In genomic region chr5:181188700-181189362, GRCh38 we compare ENCODE assay signal across 1 cellular context.
TF ChIP-seq lines count a peak whose summit lies in the region.

No MANE protein-coding gene starts in this region.

TF ChIP-seq in K562, 482 proteins besides CTCF, POLR2A, EP300 and RAD21 (continues in another document):
- TF ChIP-seq CREM (IDR thresholded peaks at IDR 0.05; ENCODE audit: low read depth) (peak; percentile 11; the same call in 1 of the 2 replicates), LCOR (CRISPR knock-in tag; IDR thresholded peaks at IDR 0.05) (peak; percentile 60), TOE1 (IDR thresholded peaks at IDR 0.05; ENCODE audit: borderline replicate concordance) (no peak), TOE1 (CRISPR knock-in tag; IDR thresholded peaks at IDR 0.05; ENCODE audit: borderline replicate concordance, low read depth) (no peak), KLF6 (CRISPR knock-in tag; IDR thresholded peaks at IDR 0.05; ENCODE audit: borderline replicate concordance) (no peak), TAF15 (IDR thresholded peaks at IDR 0.05; ENCODE audit: low read depth, low read length) (no peak), MCM3 (IDR thresholded peaks at IDR 0.05) (no peak), CREB1 (IDR thresholded peaks at IDR 0.05) (no peak), CREB1 (CRISPR knock-in tag; IDR thresholded peaks at IDR 0.05) (no peak), ZKSCAN3 (CRISPR knock-in tag; IDR thresholded peaks at IDR 0.05) (no peak), MLLT1 (IDR thresholded peaks at IDR 0.05) (peak in 1 of 2 experiments; percentile 61; a peak in 1 of 4 replicates), MTA3 (IDR thresholded peaks at IDR 0.05; ENCODE audit: borderline replicate concordance) (peak; percentile 23; the same call in 1 of the 2 replicates), FOXJ2 (tag; IDR thresholded peaks at IDR 0.05) (no peak), TFE3 (CRISPR knock-in tag; IDR thresholded peaks at IDR 0.05) (no peak), KAT8 (IDR thresholded peaks at IDR 0.05; ENCODE audit: low read depth) (no peak), ZNF445 (CRISPR knock-in tag; IDR thresholded peaks at IDR 0.05; ENCODE audit: low read depth) (no peak), NFIC (IDR thresholded peaks at IDR 0.05) (peak; percentile 43; the same call in 1 of the 2 replicates), HDAC1 (IDR thresholded peaks at IDR 0.05) (0 out of 4 replicates have a peak, but pooled peaks of 1 of the 2 experiments have one; percentile 71), ZNF280A (IDR thresholded peaks at IDR 0.05; ENCODE audit: low read depth, partially characterized antibody) (no peak), NR2C2 (CRISPR knock-in tag; IDR thresholded peaks at IDR 0.05) (peak; percentile 14; the same call in 1 of the 2 replicates), NR2C2 (tag; IDR thresholded peaks at IDR 0.05) (no peak), RBM39 (optimal IDR thresholded peaks at IDR 0.05; ENCODE audit: low read depth, low read length) (peak; percentile 26), BRD9 (IDR thresholded peaks at IDR 0.05; ENCODE audit: low read depth, partially characterized antibody) (peak; percentile 94), HMBOX1 (IDR thresholded peaks at IDR 0.05) (no peak), SIN3A (IDR thresholded peaks at IDR 0.05; ENCODE audit: borderline replicate concordance in 2 of 2, control insufficient read depth in 1 of 2, low read depth in 2 of 2, low read length in 2 of 2) (0 out of 4 replicates have a peak, but pooled peaks of 1 of the 2 experiments have one; percentile 23), ZNF133 (CRISPR knock-in tag; IDR thresholded peaks at IDR 0.05) (no peak), ZNF384 (IDR thresholded peaks at IDR 0.05; ENCODE audit: low read depth, low read length) (peak; percentile 62; the same call in 1 of the 2 replicates), EHMT2 (IDR thresholded peaks at IDR 0.05) (no peak), E2F1 (CRISPR knock-in tag; IDR thresholded peaks at IDR 0.05) (0 out of 2 replicates have a peak, but pooled peaks have one; percentile 54), TCF7 (IDR thresholded peaks at IDR 0.05; ENCODE audit: borderline replicate concordance) (0 out of 2 replicates have a peak, but pooled peaks have one; percentile 40), POLR3A (IDR thresholded peaks at IDR 0.05; ENCODE audit: borderline replicate concordance, extremely low read depth, insufficient read depth, insufficient read length) (peak; percentile 81), HDAC6 (IDR thresholded peaks at IDR 0.05; ENCODE audit: low read depth, low read length) (peak; percentile 49; the same call in 1 of the 2 replicates), NCOA4 (IDR thresholded peaks at IDR 0.05; ENCODE audit: partially characterized antibody) (no peak), ATF3 (IDR thresholded peaks at IDR 0.05) (no peak), ATF3 (CRISPR knock-in tag; conservative IDR thresholded peaks at IDR 0.05) (no peak), ZSCAN29 (IDR thresholded peaks at IDR 0.05) (peak; percentile 75), PCBP2 (IDR thresholded peaks at IDR 0.05; ENCODE audit: low read depth, low read length, poor library complexity, severe bottlenecking) (no peak), HSF4 (CRISPR knock-in tag; IDR thresholded peaks at IDR 0.05; ENCODE audit: borderline replicate concordance) (no peak), ZNF639 (CRISPR knock-in tag; conservative IDR thresholded peaks at IDR 0.05 in 1 of 2, IDR thresholded peaks at IDR 0.05 in 1 of 2) (peak in 1 of 2 experiments; percentile 78; a peak in 1 of 4 replicates), EP400 (IDR thresholded peaks at IDR 0.05) (no peak), ZZZ3 (IDR thresholded peaks at IDR 0.05) (no peak), CEBPB (tag; IDR thresholded peaks at IDR 0.05) (no peak), BDP1 (IDR thresholded peaks at IDR 0.05; ENCODE audit: insufficient read depth, insufficient read length) (peak; percentile 88), ELF1 (tag; IDR thresholded peaks at IDR 0.05) (peak; percentile 58; the same call in 1 of the 2 replicates), PHF8 (IDR thresholded peaks at IDR 0.05; ENCODE audit: borderline replicate concordance, low read length) (peak; percentile 24; the same call in 1 of the 2 replicates), GABPB1 (CRISPR knock-in tag; IDR thresholded peaks at IDR 0.05) (no peak), ETS1 (conservative IDR thresholded peaks at IDR 0.05; ENCODE audit: control insufficient read depth, low read depth, low read length) (peak; percentile 68), ASH1L (IDR thresholded peaks at IDR 0.05; ENCODE audit: borderline replicate concordance, low read depth, partially characterized antibody) (peak; percentile 23), NCOA6 (IDR thresholded peaks at IDR 0.05) (no peak), RCOR1 (IDR thresholded peaks at IDR 0.05; ENCODE audit: borderline replicate concordance in 1 of 2, low read depth in 2 of 2, low read length in 2 of 2) (peak in 1 of 2 experiments; percentile 6; a peak in 1 of 4 replicates), TEAD4 (IDR thresholded peaks at IDR 0.05; ENCODE audit: low read length) (peak; percentile 72), TEAD4 (CRISPR knock-in tag; IDR thresholded peaks at IDR 0.05; ENCODE audit: borderline replicate concordance) (no peak), PRDM10 (IDR thresholded peaks at IDR 0.05; ENCODE audit: partially characterized antibody) (peak; percentile 48), CAMTA2 (CRISPR knock-in tag; conservative IDR thresholded peaks at IDR 0.05) (no peak), HNRNPLL (IDR thresholded peaks at IDR 0.05; ENCODE audit: low read depth, low read length, poor library complexity, severe bottlenecking) (peak; percentile 8), TBL1XR1 (IDR thresholded peaks at IDR 0.05; ENCODE audit: low read length in 2 of 2) (peak in 1 of 2 experiments; percentile 87; a peak in 3 of 4 replicates), PRPF4 (IDR thresholded peaks at IDR 0.05; ENCODE audit: insufficient read depth, low read depth, low read length, poor library complexity, severe bottlenecking) (no peak), TARDBP (IDR thresholded peaks at IDR 0.05) (no peak), RUNX1 (IDR thresholded peaks at IDR 0.05; ENCODE audit: low read depth) (no peak)
